ENCODE assay signal across 29 cellular contexts in genomic region chr6:123764717-123765116, GRCh38. TPM values are rescaled to one million over a fixed set of nuclear protein-coding genes. Genes with fewer than 3 reads are reported as not detected.
"Had no signal": no experiment of that assay in that cellular context is flagged by ENCODE, and none has a peak within 500 bp of the region (broad histone marks: within the 10 kb centered on the region; RNA-seq: fewer than 3 reads in every experiment).

No MANE protein-coding gene starts in this region.

- H3K36me3 ChIP-seq: neural progenitor cell, ovary, spleen, suprapubic skin, tibial artery, transverse colon, upper lobe of right lung, uterus had no signal

- H3K79me2 ChIP-seq: parathyroid adenoma had no signal

- H3K9me3 ChIP-seq: ovary, psoas muscle, spleen, suprapubic skin, testis, tibial artery, transverse colon, upper lobe of right lung, uterus had no signal

- H2AFZ ChIP-seq: neural progenitor cell, parathyroid adenoma had no signal

- DNase-seq: natural killer cell; occipital lobe; ovary; posterior cingulate gyrus; psoas muscle; right cardiac atrium; spleen; stimulated activated CD4-positive, alpha-beta T cell treated with anti-CD3 and anti-CD28 coated beads, Interleukin-12 subunit alpha, Interleukin-12 subunit beta, amount 100 ng/mL, for 4 hours; stimulated activated CD4-positive, alpha-beta T cell treated with anti-CD3 and anti-CD28 coated beads, Interleukin-1b, Interleukin-23, amount 100 ng/mL, for 48 hours; stimulated activated CD4-positive, alpha-beta T cell treated with anti-CD3 and anti-CD28 coated beads, Interleukin-4, amount 100 ng/mL, for 1 hour; stimulated activated CD4-positive, alpha-beta T cell treated with anti-CD3 and anti-CD28 coated beads, Interleukin-4, amount 100 ng/mL, for 4 hours; stimulated activated CD8-positive, alpha-beta memory T cell treated with anti-CD3 and anti-CD28 coated beads, Interleukin-4, amount 100 ng/mL, for 48 hours; stimulated activated naive CD4-positive, alpha-beta T cell; stimulated activated naive CD8-positive, alpha-beta T cell treated with anti-CD3 and anti-CD28 coated beads, Interleukin-15, amount 100 ng/mL, for 72 hours; stimulated activated naive CD8-positive, alpha-beta T cell treated with anti-CD3 and anti-CD28 coated beads, Interleukin-15, Interleukin-2, amounts not matched to agents 100 U/mL and 50 U/mL, for 24 hours; substantia nigra; testis; tibial artery; transverse colon; upper lobe of right lung; uterus had no signal

- H3K9ac ChIP-seq: neural progenitor cell, parathyroid adenoma had no signal

- H3K4me1 ChIP-seq: neural progenitor cell, parathyroid adenoma, psoas muscle, spleen, suprapubic skin, testis, tibial artery, transverse colon, upper lobe of right lung, uterus had no signal

- ATAC-seq: natural killer cell; psoas muscle; right cardiac atrium; sciatic nerve; stimulated activated memory B cell treated with anti-CD40 and anti-IgM and Interleukin-4, amounts not matched to agents 10 μg/mL and 1 μg/mL and 100 μg/mL, for 72 hours; stimulated activated naive CD8-positive, alpha-beta T cell treated with anti-CD3 and anti-CD28 coated beads, Interleukin-15, amount 100 ng/mL, for 72 hours; stimulated activated naive CD8-positive, alpha-beta T cell treated with anti-CD3 and anti-CD28 coated beads, Interleukin-15, Interleukin-2, amounts not matched to agents 100 U/mL and 50 U/mL, for 24 hours; upper lobe of right lung had no signal

- H3K27ac ChIP-seq: neural progenitor cell, ovary, parathyroid adenoma, psoas muscle, skin epidermis, spleen, suprapubic skin, testis, tibial artery, transverse colon, upper lobe of right lung, uterus had no signal

- H3K4me3 ChIP-seq: neural progenitor cell, ovary, psoas muscle, skin epidermis, smooth muscle cell, spleen, suprapubic skin, testis, tibial artery, transverse colon, upper lobe of right lung, uterus had no signal

- H3K27me3 ChIP-seq: neural progenitor cell, ovary, spleen, suprapubic skin, testis, tibial artery, transverse colon, upper lobe of right lung, uterus had no signal

- H3K4me2 ChIP-seq: neural progenitor cell, smooth muscle cell had no signal

RNA-seq across cellular contexts. Expression of gene NKAIN2, which starts 38.9 kb away (rescaled TPM):
- total RNA-seq: renal cortical epithelial cell, upper lobe of right lung had no signal
- polyA plus RNA-seq: smooth muscle cell had no signal
